ENCODE assay signal across 21 cellular contexts in the genomic region with DNA sequence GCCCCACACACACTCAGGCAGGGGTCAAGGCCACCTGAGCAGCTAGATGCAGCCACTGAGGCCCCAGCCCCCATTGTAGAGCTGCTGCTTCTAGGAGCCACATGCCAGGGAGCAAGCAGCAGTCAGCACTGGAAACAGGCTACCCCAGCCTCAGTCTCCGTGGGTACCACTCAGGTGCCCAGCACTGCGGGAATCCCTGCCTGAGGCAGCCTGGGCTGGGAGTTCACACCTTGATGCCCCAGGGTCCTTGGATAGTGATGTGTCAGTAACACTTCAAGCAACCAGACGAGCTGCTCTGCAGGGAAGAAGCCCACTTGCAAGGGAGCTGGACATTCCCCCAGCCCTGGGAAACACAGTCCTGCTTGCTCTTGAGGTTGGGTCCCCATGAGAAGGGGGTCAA.
A peak's percentile ranks its signal among the peaks of the same experiment; 100 is the strongest.
DNase-seq lines count a peak whose midpoint lies in the region; ATAC-seq and TF ChIP-seq lines count a peak whose summit lies in the region.
"Had no signal": no experiment of that assay in that cellular context is flagged by ENCODE, and none has a peak within 500 bp of the region (broad histone marks: within the 10 kb centered on the region; RNA-seq: fewer than 3 reads in every experiment).

No MANE protein-coding gene starts in this region.

- H4K20me1 ChIP-seq in MM.1S (ENCODE audit: insufficient read depth, low read length) = no peaks in the 10 kb centered on the region

- intact Hi-C loops in testis (cut with DNase I; ENCODE audit: low total_unique reads) = no loop called here

- no peaks in the 10 kb centered on the region for H3K27me3 ChIP-seq in RWPE2 (ENCODE audit: insufficient read depth, poor library complexity, severe bottlenecking)
- no peaks in the 10 kb centered on the region for H3K27me3 ChIP-seq in testis
- H3K27me3 ChIP-seq in MM.1S (replicated peaks; ENCODE audit: insufficient read depth, low read length) = no peaks in the 10 kb centered on the region
- H3K27me3 ChIP-seq: SJSA1 had no signal

- H3K27ac ChIP-seq in RWPE2 (ENCODE audit: poor library complexity, severe bottlenecking) (peak overlapping the region; percentile 100), testis (no peak overlapping the region), MM.1S (ENCODE audit: low read length) (no peak overlapping the region)
- H3K27ac ChIP-seq: SJSA1 had no signal

- no peak for TF ChIP-seq CTCF in RWPE2 (IDR thresholded peaks at IDR 0.05; ENCODE audit: poor library complexity, severe bottlenecking)
- TF ChIP-seq CTCF in testis (IDR thresholded peaks at IDR 0.05) = no peak
- no peak for TF ChIP-seq CTCF in MM.1S (IDR thresholded peaks at IDR 0.05; ENCODE audit: low read length)

- H3K4me3 ChIP-seq in RWPE2 (ENCODE audit: severe bottlenecking) (no peak overlapping the region), testis (no peak overlapping the region), MM.1S (ENCODE audit: low read length) (no peak overlapping the region)
- H3K4me3 ChIP-seq: SJSA1 had no signal

- H3K9me2 ChIP-seq in MM.1S (replicated peaks; ENCODE audit: insufficient read depth, low read length) = no peaks in the 10 kb centered on the region

- H3K36me3 ChIP-seq in RWPE2 (ENCODE audit: low read depth) (no peaks in the 10 kb centered on the region), testis (ENCODE audit: low read depth, missing control alignments) (no peaks in the 10 kb centered on the region), MM.1S (replicated peaks; ENCODE audit: insufficient read depth, low read length) (no peaks in the 10 kb centered on the region)
- H3K36me3 ChIP-seq: SJSA1 had no signal

- CTCF ChIA-PET in activated naive CD4-positive, alpha-beta T cell treated with anti-CD3 and anti-CD28 coated beads, Interleukin-2, amount 10 ng/mL, durations not matched to agents 7 days and 5 days (lab: Charles Lee) = interaction anchor here (0.6 to 1.0 kb wide), 3 partner anchors 22 to 289 kb away, joined by 3 to 4 read pairs (median 3); no protein-coding TSS in a partner anchor

- no peaks in the 10 kb centered on the region for H3K36me3 Mint-ChIP-seq in activated naive CD4-positive, alpha-beta T cell treated with anti-CD3 and anti-CD28 coated beads, Interleukin-2, amount 10 ng/mL, durations not matched to agents 7 days and 5 days
- H3K36me3 Mint-ChIP-seq in activated naive CD4-positive, alpha-beta T cell treated with anti-CD3 and anti-CD28 coated beads, Interleukin-2, amount 50 U/mL, for 72 hours = peaks cover 0 to 6% of the 10 kb centered on the region in 2 donors
- no peaks in the 10 kb centered on the region for H3K36me3 Mint-ChIP-seq in memory B cell
- H3K36me3 Mint-ChIP-seq in stimulated activated effector memory CD8-positive, alpha-beta T cell treated with anti-CD3 and anti-CD28 coated beads, Interleukin-12 subunit alpha, Interleukin-12 subunit beta, amount 100 ng/mL, for 72 hours = no peaks in the 10 kb centered on the region

- H3K4me2 ChIP-seq in MM.1S (ENCODE audit: low read depth, low read length) = no peak overlapping the region

- no peak overlapping the region for H3K9ac ChIP-seq in MM.1S (ENCODE audit: low read length)

- no peak for TF ChIP-seq POLR2A in testis (IDR thresholded peaks at IDR 0.05)

- H3K4me1 Mint-ChIP-seq in activated naive CD4-positive, alpha-beta T cell treated with anti-CD3 and anti-CD28 coated beads, Interleukin-2, amount 10 ng/mL, durations not matched to agents 7 days and 5 days = no peaks in the 10 kb centered on the region
- peaks cover 14% of the 10 kb centered on the region for H3K4me1 Mint-ChIP-seq in memory B cell
- peaks cover 28% of the 10 kb centered on the region for H3K4me1 Mint-ChIP-seq in stimulated activated effector memory CD8-positive, alpha-beta T cell treated with anti-CD3 and anti-CD28 coated beads, Interleukin-12 subunit alpha, Interleukin-12 subunit beta, amount 100 ng/mL, for 72 hours

- DNase-seq in activated naive CD4-positive, alpha-beta T cell treated with anti-CD3 and anti-CD28 coated beads, Interleukin-2, amount 10 ng/mL, durations not matched to agents 7 days and 5 days = peak; percentile 13
- no peak for DNase-seq in activated naive CD4-positive, alpha-beta T cell treated with anti-CD3 and anti-CD28 coated beads, Interleukin-2, amount 50 U/mL, for 72 hours (ENCODE audit: low spot score in 2 of 2)
- no peak for DNase-seq in RWPE2 (ENCODE audit: low spot score)
- no peak for DNase-seq in memory B cell (ENCODE audit: low spot score in 2 of 2)
- no peak for DNase-seq in stimulated activated effector memory CD8-positive, alpha-beta T cell treated with anti-CD3 and anti-CD28 coated beads, Interleukin-12 subunit alpha, Interleukin-12 subunit beta, amount 100 ng/mL, for 72 hours (ENCODE audit: low spot score in 2 of 2)
- no peak for DNase-seq in testis
- no peak for DNase-seq in MM.1S
- DNase-seq: 8988T; AML-193; KG1; NCI-H1092 treated with DMSO at 0.1 percent for 48 hours; NCI-H146; NCI-H2029 treated with DMSO at 0.1 percent for 48 hours; NCI-H226; NCI-H524; NCI-H774; NK-92 treated with Interleukin-12 subunit alpha and Interleukin-12 subunit beta, amount 100 ng/mL, for 24 hours had no signal

- H2AFZ ChIP-seq in MM.1S (ENCODE audit: low read length) = no peak overlapping the region

- H3K9me3 ChIP-seq in RWPE2 (ENCODE audit: severe bottlenecking) (no peaks in the 10 kb centered on the region), testis (no peaks in the 10 kb centered on the region), MM.1S (replicated peaks; ENCODE audit: insufficient read depth, low read length) (no peaks in the 10 kb centered on the region)
- H3K9me3 ChIP-seq: SJSA1 had no signal

- H3K79me2 ChIP-seq in MM.1S (ENCODE audit: low read length) = no peaks in the 10 kb centered on the region

- WGBS in testis, 2 donors = 67 to 90% methylated on average over 1 to 3 of the region's 3 CpGs

- H3K9me3 Mint-ChIP-seq in activated naive CD4-positive, alpha-beta T cell treated with anti-CD3 and anti-CD28 coated beads, Interleukin-2, amount 10 ng/mL, durations not matched to agents 7 days and 5 days = no peaks in the 10 kb centered on the region
- H3K9me3 Mint-ChIP-seq in activated naive CD4-positive, alpha-beta T cell treated with anti-CD3 and anti-CD28 coated beads, Interleukin-2, amount 50 U/mL, for 72 hours = peaks cover 0 to 10% of the 10 kb centered on the region in 2 donors
- H3K9me3 Mint-ChIP-seq in memory B cell = no peaks in the 10 kb centered on the region
- H3K9me3 Mint-ChIP-seq in stimulated activated effector memory CD8-positive, alpha-beta T cell treated with anti-CD3 and anti-CD28 coated beads, Interleukin-12 subunit alpha, Interleukin-12 subunit beta, amount 100 ng/mL, for 72 hours = no peaks in the 10 kb centered on the region

- peaks cover 21% of the 10 kb centered on the region for H3K27me3 Mint-ChIP-seq in activated naive CD4-positive, alpha-beta T cell treated with anti-CD3 and anti-CD28 coated beads, Interleukin-2, amount 10 ng/mL, durations not matched to agents 7 days and 5 days
- H3K27me3 Mint-ChIP-seq in memory B cell = no peaks in the 10 kb centered on the region

- H3K27ac Mint-ChIP-seq in activated naive CD4-positive, alpha-beta T cell treated with anti-CD3 and anti-CD28 coated beads, Interleukin-2, amount 10 ng/mL, durations not matched to agents 7 days and 5 days = peak overlapping the region; percentile 35
- H3K27ac Mint-ChIP-seq in activated naive CD4-positive, alpha-beta T cell treated with anti-CD3 and anti-CD28 coated beads, Interleukin-2, amount 50 U/mL, for 72 hours = no peak overlapping the region
- H3K27ac Mint-ChIP-seq in memory B cell = peak overlapping the region; percentile 51
- peak overlapping the region; percentile 1 for H3K27ac Mint-ChIP-seq in stimulated activated effector memory CD8-positive, alpha-beta T cell treated with anti-CD3 and anti-CD28 coated beads, Interleukin-12 subunit alpha, Interleukin-12 subunit beta, amount 100 ng/mL, for 72 hours

- H3K4me1 ChIP-seq in RWPE2 (ENCODE audit: insufficient read depth, poor library complexity, severe bottlenecking) = peaks cover 38% of the 10 kb centered on the region
- peaks cover 9% of the 10 kb centered on the region for H3K4me1 ChIP-seq in testis
- no peaks in the 10 kb centered on the region for H3K4me1 ChIP-seq in MM.1S (ENCODE audit: low read length)

- no peak overlapping the region for H3K4me3 Mint-ChIP-seq in activated naive CD4-positive, alpha-beta T cell treated with anti-CD3 and anti-CD28 coated beads, Interleukin-2, amount 10 ng/mL, durations not matched to agents 7 days and 5 days
- no peak overlapping the region for H3K4me3 Mint-ChIP-seq in memory B cell
- H3K4me3 Mint-ChIP-seq in stimulated activated effector memory CD8-positive, alpha-beta T cell treated with anti-CD3 and anti-CD28 coated beads, Interleukin-12 subunit alpha, Interleukin-12 subunit beta, amount 100 ng/mL, for 72 hours = no peak overlapping the region
- H3K4me3 Mint-ChIP-seq: CD14-positive monocyte had no signal

- no peaks in the 10 kb centered on the region for H3F3A ChIP-seq in MM.1S (ENCODE audit: insufficient read depth, low read length)

- no peak for ATAC-seq in activated naive CD4-positive, alpha-beta T cell treated with anti-CD3 and anti-CD28 coated beads, Interleukin-2, amount 50 U/mL, for 72 hours
- ATAC-seq in RWPE2 (ENCODE audit: low read depth) = no peak
- ATAC-seq in memory B cell (ENCODE audit: low read depth) = no peak
- ATAC-seq in stimulated activated effector memory CD8-positive, alpha-beta T cell treated with anti-CD3 and anti-CD28 coated beads, Interleukin-12 subunit alpha, Interleukin-12 subunit beta, amount 100 ng/mL, for 72 hours = no peak
- ATAC-seq in GM21786 (IDR thresholded peaks at IDR 0.05; ENCODE audit: unreplicated experiment) = no peak
- ATAC-seq: Panc1 had no signal

Comparison
In these comparisons a context has a peak if more than half of its experiments do, and no peak if none do; other contexts are left out.
1. H3K27ac Mint-ChIP-seq: peak in activated naive CD4-positive, alpha-beta T cell treated with anti-CD3 and anti-CD28 coated beads, Interleukin-2, amount 10 ng/mL, durations not matched to agents 7 days and 5 days (single experiment), memory B cell (single experiment) and stimulated activated effector memory CD8-positive, alpha-beta T cell treated with anti-CD3 and anti-CD28 coated beads, Interleukin-12 subunit alpha, Interleukin-12 subunit beta, amount 100 ng/mL, for 72 hours (single experiment); none in activated naive CD4-positive, alpha-beta T cell treated with anti-CD3 and anti-CD28 coated beads, Interleukin-2, amount 50 U/mL, for 72 hours (0 of 2).